In genomic region chr3:129313415-129313982, GRCh38 we compare ENCODE assay signal across 9 cellular contexts. TPM values are rescaled to one million over a fixed set of nuclear protein-coding genes. Genes with fewer than 3 reads are reported as not detected.
DNase-seq lines count a peak whose midpoint lies in the region; ATAC-seq and TF ChIP-seq lines count a peak whose summit lies in the region.
"Had no signal": no experiment of that assay in that cellular context is flagged by ENCODE, and none has a peak within 500 bp of the region (broad histone marks: within the 10 kb centered on the region; RNA-seq: fewer than 3 reads in every experiment).

No MANE protein-coding gene starts in this region.

- intact Hi-C loops in head of caudate nucleus (cut with DNase I): no loop called here

- H3F3A ChIP-seq in Loucy (ENCODE audit: low read depth): 0 out of 2 replicates have a peak, but pooled peaks cover 5% of the 10 kb centered on the region

- H4K20me1 ChIP-seq in DND-41 (ENCODE audit: insufficient read depth, low read length) (peaks cover 27% of the 10 kb centered on the region), Loucy (ENCODE audit: insufficient read depth, low read length, poor library complexity, severe bottlenecking) (peaks cover 27% of the 10 kb centered on the region)

- peak overlapping the region; percentile 97 for H3K9ac ChIP-seq in DND-41 (ENCODE audit: low read depth, low read length)
- peak overlapping the region; percentile 99 for H3K9ac ChIP-seq in Loucy (ENCODE audit: low read depth, low read length, poor library complexity, severe bottlenecking)

- H3K4me3 ChIP-seq in DND-41 (ENCODE audit: low read depth in 1 of 2, low read length in 2 of 2): peak overlapping the region in 1 of 2 experiments; percentile 96; a peak in 2 of 4 replicates
- H3K4me3 ChIP-seq in Loucy (ENCODE audit: low read length, poor library complexity, severe bottlenecking): peak overlapping the region; percentile 93
- peak overlapping the region; percentile 78 for H3K4me3 ChIP-seq in coronary artery

- no peaks in the 10 kb centered on the region for H3K9me3 Mint-ChIP-seq in osteocyte (ENCODE audit: unreplicated experiment)

- ATAC-seq in DND-41 (ENCODE audit: insufficient read depth, low read depth) (peak; percentile 19), HG02938 (IDR thresholded peaks at IDR 0.05; ENCODE audit: unreplicated experiment) (no peak)

- peak; percentile 45 for DNase-seq in DND-41
- DNase-seq in coronary artery (ENCODE audit: low spot score): no peak
- no peak for DNase-seq in osteocyte (ENCODE audit: extremely low spot score, unreplicated experiment)
- no peak for DNase-seq in COLO668 (lab: John Stamatoyannopoulos, UW; ENCODE audit: unreplicated experiment)
- DNase-seq in head of caudate nucleus: no peak
- no peak for DNase-seq in kidney glomerular epithelial cell (lab: John Stamatoyannopoulos, UW)

- H3K9me3 ChIP-seq in DND-41 (ENCODE audit: insufficient read depth, low read length, severe bottlenecking) (no peaks in the 10 kb centered on the region), Loucy (ENCODE audit: insufficient read depth, low read depth, low read length) (no peaks in the 10 kb centered on the region)
- H3K9me3 ChIP-seq: SJCRH30 had no signal

- TF ChIP-seq CTCF in DND-41 (IDR thresholded peaks at IDR 0.05; ENCODE audit: borderline replicate concordance, extremely low read depth, low read length, poor library complexity, severe bottlenecking): no peak
- no peak for TF ChIP-seq CTCF in Loucy (conservative IDR thresholded peaks at IDR 0.05; ENCODE audit: low read length)
- TF ChIP-seq CTCF in coronary artery (IDR thresholded peaks at IDR 0.05): no peak
- no peak for TF ChIP-seq CTCF in osteocyte (IDR thresholded peaks at IDR 0.05)

- no peak overlapping the region; the same call in 1 of the 2 replicates for H3K27ac ChIP-seq in DND-41 (ENCODE audit: low read length)
- H3K27ac ChIP-seq in coronary artery: peak overlapping the region; percentile 92 to 98
- H3K27ac ChIP-seq: SJCRH30 had no signal

- H3K4me3 Mint-ChIP-seq in osteocyte (ENCODE audit: unreplicated experiment): peak overlapping the region; percentile 81

- peaks cover 21% of the 10 kb centered on the region for H3K79me2 ChIP-seq in DND-41 (ENCODE audit: insufficient read depth, low read length)
- peaks cover 49% of the 10 kb centered on the region for H3K79me2 ChIP-seq in Loucy (ENCODE audit: insufficient read depth, low read length)

- no peaks in the 10 kb centered on the region for H3K27me3 Mint-ChIP-seq in osteocyte (ENCODE audit: unreplicated experiment)

- peaks cover 14% of the 10 kb centered on the region for H3K4me1 Mint-ChIP-seq in osteocyte (ENCODE audit: unreplicated experiment)

- H3K36me3 ChIP-seq in DND-41 (ENCODE audit: insufficient read depth, low read length) (peaks cover 16% of the 10 kb centered on the region; the same call in 1 of the 2 replicates), Loucy (ENCODE audit: insufficient read depth, low read length) (no peaks in the 10 kb centered on the region)
- H3K36me3 ChIP-seq: SJCRH30 had no signal

- H3K4me2 ChIP-seq in DND-41 (ENCODE audit: insufficient read depth, low read length) (peak overlapping the region; percentile 93), Loucy (ENCODE audit: low read depth, low read length, poor library complexity, severe bottlenecking) (peak overlapping the region; percentile 93)

- H3K9me2 ChIP-seq in Loucy (replicated peaks; ENCODE audit: low read depth, low read length): no peaks in the 10 kb centered on the region

- H3K27me3 ChIP-seq in DND-41 (ENCODE audit: insufficient read depth, low read length, poor library complexity) (no peaks in the 10 kb centered on the region), Loucy (ENCODE audit: insufficient read depth, low read length, poor library complexity, severe bottlenecking) (peaks cover 7% of the 10 kb centered on the region)
- H3K27me3 ChIP-seq: SJCRH30 had no signal

- H3K27ac Mint-ChIP-seq in osteocyte (ENCODE audit: unreplicated experiment): no peak overlapping the region

- H3K4me1 ChIP-seq in DND-41 (ENCODE audit: insufficient read depth, low read length) (peaks cover 30% of the 10 kb centered on the region), Loucy (ENCODE audit: insufficient read depth, low read length, poor library complexity, severe bottlenecking) (peaks cover 43% of the 10 kb centered on the region)

- no peak overlapping the region for H2AFZ ChIP-seq in DND-41 (ENCODE audit: low read depth, low read length)
- H2AFZ ChIP-seq in Loucy (ENCODE audit: low read length): no peak overlapping the region

- H3K36me3 Mint-ChIP-seq in osteocyte (ENCODE audit: unreplicated experiment): no peaks in the 10 kb centered on the region

RNA-seq across cellular contexts. Expression of gene HMCES, which starts 34.8 kb away (rescaled TPM):
- total RNA-seq in osteocyte: 24.7 and 25.8 TPM in 2 replicates
